ENCODE assay signal across 25 cellular contexts in the genomic region with DNA sequence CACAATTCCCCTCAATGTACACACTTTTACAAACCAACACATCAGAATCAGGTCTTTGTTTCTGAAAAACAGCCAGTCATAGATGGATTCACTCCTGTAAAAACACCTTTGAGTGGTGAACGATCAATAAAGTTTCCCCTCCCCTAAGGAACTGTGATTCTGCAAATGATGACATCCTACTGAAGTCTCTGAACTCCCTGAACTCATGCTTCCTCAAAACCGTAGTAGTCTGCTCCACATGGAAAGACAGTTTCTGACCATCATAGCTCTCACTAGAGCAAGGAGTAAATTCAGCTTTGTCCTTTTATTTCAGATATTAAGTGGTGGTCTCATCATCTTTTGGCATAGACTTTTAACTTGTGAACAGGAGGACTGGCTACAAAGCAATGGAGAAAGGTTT.
"Had no signal": no experiment of that assay in that cellular context is flagged by ENCODE, and none has a peak within 500 bp of the region (broad histone marks: within the 10 kb centered on the region; RNA-seq: fewer than 3 reads in every experiment).

No MANE protein-coding gene starts in this region.

- H3K36me3 ChIP-seq: colonic mucosa, esophagus squamous epithelium, gastroesophageal sphincter, heart left ventricle, left lung, lower lobe of right lung had no signal

- H3K4me2 ChIP-seq: hepatocyte had no signal

- FAIRE-seq: endometrium, frontal cortex, kidney had no signal

- H3K4me1 Mint-ChIP-seq: immature natural killer cell had no signal

- H3K27ac Mint-ChIP-seq: dendritic cell treated with granulocyte-macrophage colony-stimulating factor and Interleukin-4, amounts not matched to agents 40 ng/mL and 50 ng/mL, for 4 days; effector memory CD8-positive, alpha-beta T cell; endodermal cell; immature natural killer cell had no signal

- H3K4me1 ChIP-seq: colonic mucosa, gastroesophageal sphincter, lower lobe of right lung had no signal

- H3K9me3 Mint-ChIP-seq: dendritic cell treated with granulocyte-macrophage colony-stimulating factor and Interleukin-4, amounts not matched to agents 40 ng/mL and 50 ng/mL, for 4 days; effector memory CD8-positive, alpha-beta T cell; immature natural killer cell had no signal

- H3K4me3 ChIP-seq: colonic mucosa, esophagus squamous epithelium, gastroesophageal sphincter, heart left ventricle, hepatocyte, left lung, lower lobe of right lung had no signal

- ATAC-seq: effector memory CD8-positive, alpha-beta T cell; foreskin keratinocyte; gastroesophageal sphincter; left colon; left lung; left ventricle myocardium superior; lower lobe of right lung had no signal

- H3K9me3 ChIP-seq: colonic mucosa, esophagus squamous epithelium, gastroesophageal sphincter, heart left ventricle, left lung, lower lobe of right lung had no signal

- H3K4me3 Mint-ChIP-seq: dendritic cell treated with granulocyte-macrophage colony-stimulating factor and Interleukin-4, amounts not matched to agents 40 ng/mL and 50 ng/mL, for 4 days; effector memory CD8-positive, alpha-beta T cell; endodermal cell; immature natural killer cell had no signal

- H3K27me3 Mint-ChIP-seq: dendritic cell treated with granulocyte-macrophage colony-stimulating factor and Interleukin-4, amounts not matched to agents 40 ng/mL and 50 ng/mL, for 4 days; effector memory CD8-positive, alpha-beta T cell had no signal

- H3K27me3 ChIP-seq: colonic mucosa, esophagus squamous epithelium, foreskin keratinocyte, gastroesophageal sphincter, heart left ventricle, hepatocyte, left lung had no signal

- DNase-seq: colonic mucosa; cortex of kidney; effector CD8-positive, alpha-beta T cell; effector memory CD8-positive, alpha-beta T cell; endodermal cell; erythroblast; esophagus squamous epithelium; hypothalamus; immature natural killer cell; islet precursor cell; kidney; left colon; left lung; left ventricle myocardium superior; lower lobe of right lung; mesendoderm; midbrain had no signal

- H2AFZ ChIP-seq: hepatocyte had no signal

- H3K27ac ChIP-seq: colonic mucosa, epithelial cell of prostate, esophagus squamous epithelium, foreskin keratinocyte, gastroesophageal sphincter, heart left ventricle, hepatocyte, left lung, lower lobe of right lung had no signal
